ENCODE assay signal across 17 cellular contexts in the genomic region with DNA sequence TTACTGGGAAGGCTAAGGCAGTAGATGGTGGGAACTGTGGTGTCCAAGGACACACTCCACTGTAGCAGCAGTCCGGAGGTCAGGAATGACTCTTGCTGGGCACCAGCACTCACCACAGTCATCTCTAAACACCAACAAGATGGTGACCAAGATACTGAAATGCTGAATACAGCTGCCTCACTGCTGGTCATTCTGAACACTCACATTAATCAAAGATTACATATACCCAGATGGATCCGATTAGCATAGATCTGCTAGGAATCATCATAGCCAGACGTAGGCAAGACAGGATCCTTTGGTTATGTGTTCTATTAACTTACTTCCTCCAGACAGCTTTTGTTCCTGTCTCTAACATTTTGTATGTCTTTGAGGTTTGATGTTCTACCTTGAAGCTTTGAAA.
"Had no signal": no experiment of that assay in that cellular context is flagged by ENCODE, and none has a peak within 500 bp of the region (broad histone marks: within the 10 kb centered on the region; RNA-seq: fewer than 3 reads in every experiment).

No MANE protein-coding gene starts in this region.

- H3K4me1 ChIP-seq: psoas muscle, right lobe of liver had no signal

- ATAC-seq: gastrocnemius medialis; left lobe of liver; naive thymus-derived CD8-positive, alpha-beta T cell; psoas muscle; right lobe of liver; stimulated activated effector memory CD8-positive, alpha-beta T cell treated with anti-CD3 and anti-CD28 coated beads, Interleukin-12 subunit alpha, Interleukin-12 subunit beta, amount 100 ng/mL, for 72 hours; stimulated activated naive CD8-positive, alpha-beta T cell treated with anti-CD3 and anti-CD28 coated beads, Interleukin-15, Interleukin-2, amounts not matched to agents 100 U/mL and 50 U/mL, for 24 hours had no signal

- H3K9me3 ChIP-seq: esophagus squamous epithelium, gastrocnemius medialis, neutrophil, psoas muscle, right lobe of liver, suprapubic skin, thyroid gland had no signal

- H3K27me3 ChIP-seq: gastrocnemius medialis, neutrophil, right lobe of liver, suprapubic skin, thyroid gland had no signal

- H3K36me3 ChIP-seq: esophagus squamous epithelium, gastrocnemius medialis, neutrophil, right lobe of liver, suprapubic skin, thyroid gland had no signal

- DNase-seq: esophagus squamous epithelium; gastrocnemius medialis; glutamatergic neuron; islet precursor cell; mammary epithelial cell; naive thymus-derived CD8-positive, alpha-beta T cell; psoas muscle; retina; right lobe of liver; stimulated activated CD4-positive, alpha-beta T cell treated with anti-CD3 and anti-CD28 coated beads, Interleukin-4, amount 100 ng/mL, for 1 hour; stimulated activated CD8-positive, alpha-beta memory T cell treated with anti-CD3 and anti-CD28 coated beads, Interleukin-4, amount 100 ng/mL, for 48 hours; stimulated activated naive CD8-positive, alpha-beta T cell treated with anti-CD3 and anti-CD28 coated beads, Interleukin-15, Interleukin-2, amounts not matched to agents 100 U/mL and 50 U/mL, for 24 hours; thyroid gland had no signal

- H3K4me3 ChIP-seq: esophagus squamous epithelium, gastrocnemius medialis, psoas muscle, right lobe of liver, suprapubic skin, thyroid gland had no signal

- H3K27ac ChIP-seq: esophagus squamous epithelium, gastrocnemius medialis, neutrophil, psoas muscle, right lobe of liver, suprapubic skin, thyroid gland had no signal
